In the genomic region with DNA sequence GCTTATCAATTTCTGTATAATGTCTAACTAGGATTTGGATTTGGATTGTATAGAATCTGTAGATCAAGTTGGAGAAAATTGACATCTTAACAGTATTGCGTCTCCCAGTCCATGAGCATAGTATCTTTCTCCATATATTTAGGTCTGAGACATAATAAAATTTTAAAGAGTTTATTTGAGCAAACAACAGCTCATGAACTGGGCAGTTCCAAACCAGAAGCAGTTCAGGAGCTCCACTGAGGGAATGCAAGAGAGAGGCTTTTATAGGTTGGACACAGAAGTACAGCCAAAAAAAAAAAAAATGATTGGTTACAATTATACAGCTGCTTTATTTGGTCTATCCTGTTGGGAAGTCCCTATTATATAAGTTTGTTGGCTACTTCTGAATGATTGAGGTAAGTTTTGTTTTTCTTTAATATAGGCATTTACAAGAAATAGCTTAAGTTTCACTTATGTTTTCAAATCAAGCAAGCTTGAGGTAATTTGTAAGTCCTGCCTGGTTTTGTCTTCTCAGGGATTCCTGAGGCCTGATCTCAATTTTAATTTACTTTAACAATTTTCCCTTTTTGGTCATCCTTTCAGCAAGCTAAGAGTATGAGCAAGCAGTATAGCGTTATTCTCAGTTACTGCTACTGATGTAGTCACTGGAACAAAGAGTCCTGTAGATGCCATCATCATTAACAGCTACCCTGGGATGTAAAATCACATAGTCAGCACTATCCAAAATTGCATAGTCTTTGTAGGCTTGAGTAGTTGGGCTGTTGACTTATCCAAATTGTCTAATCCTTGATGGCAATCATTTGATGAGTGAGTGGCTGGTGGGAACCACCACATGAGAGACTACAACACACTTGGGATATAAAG, we compare ENCODE assay signal across 1 cellular context.
A peak's percentile ranks its signal among the peaks of the same experiment; 100 is the strongest.
TF ChIP-seq lines count a peak whose summit lies in the region.

No MANE protein-coding gene starts in this region.

TF ChIP-seq in K562, 482 proteins besides CTCF, POLR2A, EP300 and RAD21:
- TF ChIP-seq ZSCAN32 (CRISPR knock-in tag; IDR thresholded peaks at IDR 0.05) = no peak
- TF ChIP-seq ZZZ3 (IDR thresholded peaks at IDR 0.05) = no peak
- TF ChIP-seq KDM2B (CRISPR knock-in tag; IDR thresholded peaks at IDR 0.05) = no peak
- peak; percentile 29; the same call in 1 of the 2 replicates for TF ChIP-seq MAFF (IDR thresholded peaks at IDR 0.05; ENCODE audit: low read length)
- TF ChIP-seq MAFG (tag; conservative IDR thresholded peaks at IDR 0.05) = 0 out of 2 replicates have a peak, but pooled peaks have one; percentile 19
- no peak for TF ChIP-seq CBFA2T3 (IDR thresholded peaks at IDR 0.05)
- peak; percentile 64 for TF ChIP-seq ZNF316 (IDR thresholded peaks at IDR 0.05)
- no peak for TF ChIP-seq ELF4 (CRISPR knock-in tag; IDR thresholded peaks at IDR 0.05)
- no peak for TF ChIP-seq NFATC3 (IDR thresholded peaks at IDR 0.05)
- TF ChIP-seq, protein P1, sequence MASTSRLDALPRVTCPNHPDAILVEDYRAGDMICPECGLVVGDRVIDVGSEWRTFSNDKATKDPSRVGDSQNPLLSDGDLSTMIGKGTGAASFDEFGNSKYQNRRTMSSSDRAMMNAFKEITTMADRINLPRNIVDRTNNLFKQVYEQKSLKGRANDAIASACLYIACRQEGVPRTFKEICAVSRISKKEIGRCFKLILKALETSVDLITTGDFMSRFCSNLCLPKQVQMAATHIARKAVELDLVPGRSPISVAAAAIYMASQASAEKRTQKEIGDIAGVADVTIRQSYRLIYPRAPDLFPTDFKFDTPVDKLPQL (IDR thresholded peaks at IDR 0.05; ENCODE audit: extremely low read depth, insufficient read length) = no peak
- TF ChIP-seq MAFK (IDR thresholded peaks at IDR 0.05; ENCODE audit: low read length) = peak; percentile 8; the same call in 1 of the 2 replicates
- TF ChIP-seq RBM17 (IDR thresholded peaks at IDR 0.05; ENCODE audit: borderline replicate concordance, low read depth, low read length) = no peak
- TF ChIP-seq SMARCC2 (IDR thresholded peaks at IDR 0.05; ENCODE audit: low read depth) = no peak
- 0 out of 2 replicates have a peak, but pooled peaks have one; percentile 31 for TF ChIP-seq C11orf30 (IDR thresholded peaks at IDR 0.05; ENCODE audit: low read depth)
- no peak for TF ChIP-seq ZC3H11A (IDR thresholded peaks at IDR 0.05; ENCODE audit: low read depth, low read length)
- no peak for TF ChIP-seq ZNF133 (CRISPR knock-in tag; IDR thresholded peaks at IDR 0.05)
